In the genomic region with DNA sequence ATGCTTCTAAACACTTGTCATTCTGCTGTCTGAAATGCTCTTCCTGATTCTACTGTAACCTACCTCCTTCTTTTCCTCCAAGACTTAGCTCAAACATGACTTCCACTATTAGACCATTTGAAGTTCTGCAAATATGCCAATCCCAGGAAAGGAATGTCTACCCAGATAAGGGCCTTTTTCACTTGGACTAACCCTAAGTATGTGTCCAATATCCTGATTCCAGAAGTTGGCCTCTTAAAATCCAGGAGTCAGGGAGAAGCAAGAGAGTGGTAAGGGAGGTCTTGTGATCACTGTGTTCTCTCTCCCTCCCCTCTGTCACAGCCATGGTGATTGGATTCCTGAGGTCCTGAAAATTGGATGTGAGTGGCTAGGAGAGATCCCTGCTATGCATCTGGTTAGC, we compare ENCODE assay signal across 17 cellular contexts. TPM values are rescaled to one million over a fixed set of nuclear protein-coding genes. Genes with fewer than 3 reads are reported as not detected.
"Had no signal": no experiment of that assay in that cellular context is flagged by ENCODE, and none has a peak within 500 bp of the region (broad histone marks: within the 10 kb centered on the region; RNA-seq: fewer than 3 reads in every experiment).

No MANE protein-coding gene starts in this region.

- DNase-seq: cerebellar nuclear complex; effector memory CD8-positive, alpha-beta T cell; glutamatergic neuron; immature natural killer cell; left ventricle myocardium superior; mesendoderm; naive thymus-derived CD4-positive, alpha-beta T cell; nephron progenitor cell; right cardiac atrium; stimulated activated CD4-positive, alpha-beta T cell treated with anti-CD3 and anti-CD28 coated beads, Interleukin-4, amount 100 ng/mL, for 1 hour; stimulated activated CD8-positive, alpha-beta memory T cell treated with anti-CD3 and anti-CD28 coated beads, Interleukin-4, amount 100 ng/mL, for 48 hours; testis had no signal

- H3K27ac ChIP-seq: epithelial cell of prostate, esophagus muscularis mucosa, gastroesophageal sphincter, testis, tibial nerve had no signal

- H3K4me3 ChIP-seq: esophagus muscularis mucosa, gastroesophageal sphincter, smooth muscle cell, testis, tibial nerve had no signal

- H3K4me2 ChIP-seq: smooth muscle cell had no signal

- H3K4me1 ChIP-seq: testis had no signal

- H3K27me3 ChIP-seq: esophagus muscularis mucosa, gastroesophageal sphincter, testis, tibial nerve had no signal

- H3K36me3 ChIP-seq: esophagus muscularis mucosa, gastroesophageal sphincter, tibial nerve had no signal

- H3K9me3 ChIP-seq: esophagus muscularis mucosa, gastroesophageal sphincter, testis, tibial nerve had no signal

RNA-seq across cellular contexts. Expression of a gene that starts 30.2 kb away (rescaled TPM):
- polyA plus RNA-seq: immature natural killer cell; naive thymus-derived CD4-positive, alpha-beta T cell had no signal
